ENCODE assay signal across 12 cellular contexts in genomic region chr4:150976478-150977118, GRCh38. TPM values are rescaled to one million over a fixed set of nuclear protein-coding genes. Genes with fewer than 3 reads are reported as not detected.
DNase-seq lines count a peak whose midpoint lies in the region; ATAC-seq lines count a peak whose summit lies in the region.
"Had no signal": no experiment of that assay in that cellular context is flagged by ENCODE, and none has a peak within 500 bp of the region (broad histone marks: within the 10 kb centered on the region; RNA-seq: fewer than 3 reads in every experiment).

No MANE protein-coding gene starts in this region.

- no peak overlapping the region for H3K4me2 ChIP-seq in mesendoderm (ENCODE audit: low read length)

- H4K5ac ChIP-seq in mesendoderm (ENCODE audit: low read length) = no peak overlapping the region

- no peak overlapping the region for H3K18ac ChIP-seq in mesendoderm (ENCODE audit: low read length)

- no peak overlapping the region for H2BK5ac ChIP-seq in mesendoderm (ENCODE audit: low read length)

- H3K4ac ChIP-seq in mesendoderm (ENCODE audit: low read depth, low read length) = no peak overlapping the region

- H2BK15ac ChIP-seq in mesendoderm (replicated peaks; ENCODE audit: low read depth) = no peak overlapping the region

- peaks cover 16% of the 10 kb centered on the region for H3K79me1 ChIP-seq in mesendoderm (ENCODE audit: low read length)

- no peak overlapping the region for H3K27ac ChIP-seq in mesendoderm (ENCODE audit: low read depth, low read length)

- no peak overlapping the region for H3K23ac ChIP-seq in mesendoderm (ENCODE audit: low read length)

- no peak overlapping the region for H3K4me3 ChIP-seq in mesendoderm (ENCODE audit: low read length)

- peak overlapping the region; percentile 25 for H3K56ac ChIP-seq in mesendoderm (ENCODE audit: low read length)

- H3K4me1 ChIP-seq in mesendoderm (ENCODE audit: control insufficient read depth, low read depth, low read length) = no peaks in the 10 kb centered on the region

- H3K36me3 ChIP-seq in mesendoderm (ENCODE audit: control insufficient read depth, insufficient read depth, low read length) = no peaks in the 10 kb centered on the region

- H3K9ac ChIP-seq in mesendoderm (ENCODE audit: low read length) = no peak overlapping the region

- H2BK120ac ChIP-seq in mesendoderm (ENCODE audit: low read depth, low read length) = no peak overlapping the region

- no peaks in the 10 kb centered on the region for H3K27me3 ChIP-seq in mesendoderm (ENCODE audit: insufficient read depth, low read length, poor library complexity)

- H4K8ac ChIP-seq in mesendoderm (ENCODE audit: low read depth, low read length) = no peak overlapping the region

- in situ Hi-C loops in SK-MEL-5 (cut with HindIII; ENCODE audit: low pct_unique_long_range_greater_than_20kb, low sequenced_read_pairs) = no loop called here

- H3K79me2 ChIP-seq in mesendoderm (ENCODE audit: control insufficient read depth, insufficient read depth, low read length) = peaks cover 30% of the 10 kb centered on the region

- DNase-seq in DMS53 (lab: John Stamatoyannopoulos, UW) = peak; percentile 3
- DNase-seq in DMS53 treated with DMSO at 0.1 percent for 48 hours (lab: John Stamatoyannopoulos, UW; ENCODE audit: unreplicated experiment) = no peak
- DNase-seq in SK-MEL-5 (ENCODE audit: low read depth, low spot score) = peak; percentile 6
- DNase-seq in mesendoderm = peak; percentile 75
- DNase-seq in AG08395 (ENCODE audit: low spot score) = no peak
- DNase-seq in retina = no peak
- DNase-seq: DMS 273 treated with DMSO at 0.1 percent for 48 hours, NCI-H1105 treated with DMSO at 0.1 percent for 48 hours, NCI-H69, right cardiac atrium had no signal

- WGBS in mesendoderm (ENCODE audit: extremely low coverage, insufficient coverage, low lambda C conversion rate) = no CpG with 5 or more reads among the region's 11 CpGs

- ATAC-seq in HG02870 (IDR thresholded peaks at IDR 0.05; ENCODE audit: unreplicated experiment) = peak; percentile 64
- no peak for ATAC-seq in GM21381 (IDR thresholded peaks at IDR 0.05; ENCODE audit: unreplicated experiment)

- no peak overlapping the region for H2AK5ac ChIP-seq in mesendoderm (ENCODE audit: low read length)

RNA-seq across cellular contexts. Expression of gene LRBA, which starts 38.5 kb away (rescaled TPM):
- total RNA-seq in SK-MEL-5 (2014; rRNA removed; shearing (Covaris generic)) = 30.2 and 31.0 TPM in 2 replicates
- 17.9 and 24.7 TPM in 2 replicates for polyA plus RNA-seq in SK-MEL-5 (2015; cell fraction: cytosol; rRNA removed)
- polyA plus RNA-seq in SK-MEL-5 (2015; cell fraction: nucleus; rRNA removed) = 9.0 and 11.3 TPM in 2 replicates
- 17.7 TPM for polyA plus RNA-seq in mesendoderm (2013, experiment 1 of 2)
- 17.8 TPM for polyA plus RNA-seq in mesendoderm (2013, experiment 2 of 2)

Comparison
In these comparisons a context has a peak if more than half of its experiments do, and no peak if none do; other contexts are left out.
1. DNase-seq: peak in DMS53 (single experiment), SK-MEL-5 (single experiment) and mesendoderm (single experiment); none in DMS53 treated with DMSO at 0.1 percent for 48 hours (single experiment), AG08395 (single experiment) and retina (single experiment).